In the genomic region with DNA sequence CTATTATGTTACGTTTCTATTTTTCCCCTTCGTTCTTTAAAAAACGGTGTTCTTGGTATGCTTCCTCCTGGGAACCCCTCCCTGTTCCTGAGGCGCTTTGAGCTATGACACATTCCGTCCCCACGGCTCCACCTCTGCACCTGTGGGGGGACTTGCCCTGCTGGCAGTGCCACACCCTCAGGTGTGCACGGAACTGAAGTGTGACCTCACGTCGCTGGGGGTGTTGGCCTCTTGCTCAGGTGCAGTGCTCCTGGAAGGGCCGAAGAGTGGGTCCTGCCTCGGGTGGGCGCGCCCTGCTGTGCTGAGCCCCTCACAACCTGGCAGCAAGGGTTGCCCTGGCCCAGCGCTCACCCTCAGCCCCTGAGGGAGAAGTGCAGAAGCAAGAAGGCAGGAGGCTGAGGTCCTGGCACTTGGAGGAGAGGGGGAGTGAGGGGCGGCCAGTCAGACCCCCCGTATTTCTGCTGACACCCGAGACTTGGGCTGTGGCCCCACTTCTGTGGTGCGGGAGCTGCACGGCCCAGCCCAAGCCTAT, we compare ENCODE assay signal across 13 cellular contexts. TPM values are rescaled to one million over a fixed set of nuclear protein-coding genes. Genes with fewer than 3 reads are reported as not detected.
DNase-seq lines count a peak whose midpoint lies in the region; ATAC-seq and TF ChIP-seq lines count a peak whose summit lies in the region.
"Had no signal": no experiment of that assay in that cellular context is flagged by ENCODE, and none has a peak within 500 bp of the region (broad histone marks: within the 10 kb centered on the region; RNA-seq: fewer than 3 reads in every experiment).

No MANE protein-coding gene starts in this region.

- H3F3A ChIP-seq in PC-3 (ENCODE audit: low read length, unreplicated experiment) = no peaks in the 10 kb centered on the region

- H3K4me1 Mint-ChIP-seq in Caco-2 (ENCODE audit: low read depth, unreplicated experiment) = no peaks in the 10 kb centered on the region

- peak overlapping the region; percentile 79 for H3K4me3 ChIP-seq in Caco-2 (ENCODE audit: low read depth, low read length)
- no peak overlapping the region for H3K4me3 ChIP-seq in PC-3 (ENCODE audit: low read length)
- peak overlapping the region; percentile 75 for H3K4me3 ChIP-seq in iPS-18c (ENCODE audit: insufficient read depth, low read depth, low read length)
- no peak overlapping the region for H3K4me3 ChIP-seq in prostate gland

- no peak overlapping the region for H3K9ac ChIP-seq in PC-3 (ENCODE audit: low read length)

- POLR2A ChIA-PET in Caco-2 (lab: Charles Lee) (interaction anchor here (0.6 kb wide), 1 partner anchor 41 kb away, joined by 3 read pairs; no protein-coding TSS in a partner anchor), PC-3 (lab: Charles Lee; ENCODE audit: unreplicated experiment) (no interaction called here)

- H3K79me2 ChIP-seq in PC-3 (ENCODE audit: low read length) = no peaks in the 10 kb centered on the region

- no peak for ATAC-seq in PC-3
- ATAC-seq in GM21360 (IDR thresholded peaks at IDR 0.05; ENCODE audit: unreplicated experiment) = no peak
- ATAC-seq in HG02623 (IDR thresholded peaks at IDR 0.05; ENCODE audit: unreplicated experiment) = no peak
- ATAC-seq in HG02852 (IDR thresholded peaks at IDR 0.05; ENCODE audit: unreplicated experiment) = no peak

- peak overlapping the region; percentile 79 for H3K4me3 Mint-ChIP-seq in Caco-2 (ENCODE audit: unreplicated experiment)

- H3K27me3 ChIP-seq in Caco-2 (replicated peaks; ENCODE audit: control insufficient read depth, insufficient read depth, low read length) = no peaks in the 10 kb centered on the region
- H3K27me3 ChIP-seq in PC-3 (ENCODE audit: low read length) = peaks cover 5% of the 10 kb centered on the region
- H3K27me3 ChIP-seq in prostate gland (replicated peaks; ENCODE audit: insufficient read depth) = peaks cover 14% of the 10 kb centered on the region

- H3K9me3 Mint-ChIP-seq in Caco-2 (ENCODE audit: unreplicated experiment) = no peaks in the 10 kb centered on the region

- WGBS in prostate gland = 67% methylated on average over 19 of the region's 19 CpGs

- no peak overlapping the region for H3K4me2 ChIP-seq in PC-3 (ENCODE audit: low read length)

- H2AFZ ChIP-seq in PC-3 (ENCODE audit: low read length) = no peak overlapping the region

- H3K27me3 Mint-ChIP-seq in Caco-2 (ENCODE audit: insufficient read depth, unreplicated experiment) = no peaks in the 10 kb centered on the region

- H3K9me3 ChIP-seq in Caco-2 (no peaks in the 10 kb centered on the region), PC-3 (ENCODE audit: low read length) (no peaks in the 10 kb centered on the region), iPS-18c (ENCODE audit: control insufficient read depth, insufficient read depth, low read length) (peaks cover 2% of the 10 kb centered on the region), prostate gland (no peaks in the 10 kb centered on the region)
- H3K9me3 ChIP-seq: heart left ventricle had no signal

- H3K4me1 ChIP-seq in Caco-2 (peaks cover 23% of the 10 kb centered on the region), PC-3 (ENCODE audit: insufficient read depth, low read length) (peaks cover 8% of the 10 kb centered on the region; the same call in 1 of the 2 replicates), prostate gland (replicated peaks) (peaks cover 16% of the 10 kb centered on the region)

- intact Hi-C loops in Caco-2 (cut with micrococcal nuclease; ENCODE audit: unreplicated experiment) (loop anchor here (10.0 kb wide), 1 partner anchor 403 kb away; no protein-coding TSS in a partner anchor), PC-3 (cut with micrococcal nuclease) (no loop called here), prostate gland (cut with DNase I) (no loop called here)

- TF ChIP-seq POLR2A in prostate gland (IDR thresholded peaks at IDR 0.05) = peak; percentile 43

- DNase-seq in Caco-2 (peak; percentile 55 to 75), PC-3 (peak; percentile 33), prostate gland (ENCODE audit: low spot score) (no peak), hypothalamus (lab: John Stamatoyannopoulos, UW) (no peak)
- DNase-seq: activated effector memory CD4-positive, alpha-beta T cell treated with anti-CD3 and anti-CD28 coated beads, Interleukin-2, amount 50 U/mL, for 16 hours; NCI-H2029 treated with DMSO at 0.1 percent for 48 hours had no signal

- H3K27ac ChIP-seq in PC-3 (ENCODE audit: low read length) = no peak overlapping the region
- no peak overlapping the region for H3K27ac ChIP-seq in prostate gland
- H3K27ac ChIP-seq: C4-2B, heart left ventricle had no signal

- H3K36me3 Mint-ChIP-seq in Caco-2 (ENCODE audit: insufficient read depth, unreplicated experiment) = peaks cover 44% of the 10 kb centered on the region

- CTCF ChIA-PET in Caco-2 (lab: Charles Lee) = interaction anchor here (1.7 kb wide), 1 partner anchor 232 kb away, joined by 5 read pairs; no protein-coding TSS in a partner anchor
- CTCF ChIA-PET in PC-3 (lab: Charles Lee) = no interaction called here

- no TSS peak for BruUV-seq in Caco-2 (replicated peaks; lab: Mats Ljungman, UMichigan)
- BruUV-seq in PC-3 (replicated peaks; lab: Mats Ljungman, UMichigan) = no TSS peak

- H3K36me3 ChIP-seq in Caco-2 (ENCODE audit: control insufficient read depth, insufficient read depth, low read length) (no peaks in the 10 kb centered on the region; the same call in 1 of the 2 replicates), PC-3 (ENCODE audit: low read depth, low read length) (no peaks in the 10 kb centered on the region), prostate gland (no peaks in the 10 kb centered on the region)

- peak overlapping the region; percentile 11 for H3K27ac Mint-ChIP-seq in Caco-2 (ENCODE audit: unreplicated experiment)

- H3K9me2 ChIP-seq in PC-3 (replicated peaks; ENCODE audit: low read length) = no peaks in the 10 kb centered on the region

- TF ChIP-seq CTCF in Caco-2 (IDR thresholded peaks at IDR 0.05; ENCODE audit: insufficient read depth in 1 of 2, low read depth in 1 of 2, low read length in 1 of 2, severe bottlenecking in 1 of 2, unreplicated experiment in 1 of 2) = no peak
- no peak for TF ChIP-seq CTCF in PC-3 (conservative IDR thresholded peaks at IDR 0.05; ENCODE audit: low read depth, low read length)
- no peak for TF ChIP-seq CTCF in prostate gland (IDR thresholded peaks at IDR 0.05)

- H4K20me1 ChIP-seq in PC-3 (ENCODE audit: low read length) = no peaks in the 10 kb centered on the region

RNA-seq across cellular contexts. Expression of a gene that starts 4.9 kb away (rescaled TPM):
- total RNA-seq in Caco-2 (2022) = 70.7 TPM in 2 replicates
- total RNA-seq in PC-3 (2014; rRNA removed) = 0.17 TPM in 1 of 2 replicates, not detected in the other
- total RNA-seq in prostate gland = 1 to 10 TPM in 1 of 2 donors, under 1 TPM in 1; 0.91 to 1.6 TPM
- total RNA-seq: RPMI7951 had no signal

Comparison
In these comparisons a context has a peak if more than half of its experiments do, and no peak if none do; other contexts are left out.
1. DNase-seq: peak in Caco-2 (2 of 2) and PC-3 (single experiment); none in prostate gland (single experiment) and hypothalamus (0 of 51).
2. H3K4me3 ChIP-seq: peak in Caco-2 (single experiment) and iPS-18c (single experiment); none in PC-3 (single experiment) and prostate gland (0 of 2).
3. RNA of a gene that starts 4.9 kb away (total RNA-seq): 70.7 TPM in Caco-2; 0.91 to 1.6 TPM in prostate gland and 0.17 TPM in PC-3; every median in the first group is over 10 times any median in the second.